Comparison of ENCODE assay signal across 11 cellular contexts in genomic region chr3:156677536-156677935, GRCh38. TPM values are rescaled to one million over a fixed set of nuclear protein-coding genes. Genes with fewer than 3 reads are reported as not detected.
DNase-seq lines count a peak whose midpoint lies in the region; ATAC-seq and TF ChIP-seq lines count a peak whose summit lies in the region.
"Had no signal": no experiment of that assay in that cellular context is flagged by ENCODE, and none has a peak within 500 bp of the region (broad histone marks: within the 10 kb centered on the region; RNA-seq: fewer than 3 reads in every experiment).

No MANE protein-coding gene starts in this region.

- peak overlapping the region; percentile 61 for H3K4me2 ChIP-seq in fibroblast of lung (ENCODE audit: extremely low read depth, insufficient read depth, low read length)

- H3K4me3 Mint-ChIP-seq in activated naive CD4-positive, alpha-beta T cell treated with anti-CD3 and anti-CD28 coated beads, Interleukin-2, amount 10 ng/mL, durations not matched to agents 7 days and 5 days, result peak overlapping the region; percentile 85
- peak overlapping the region; percentile 87 to 94 (median 90) for H3K4me3 Mint-ChIP-seq in T-cell
- peak overlapping the region; percentile 23 for H3K4me3 Mint-ChIP-seq in stimulated activated memory B cell treated with anti-CD40 and anti-IgM and Interleukin-4, amounts not matched to agents 10 μg/mL and 1 μg/mL and 100 μg/mL, for 72 hours

- H3K27me3 ChIP-seq in fibroblast of lung (ENCODE audit: control insufficient read depth, insufficient read depth, low read length), result no peaks in the 10 kb centered on the region

- no peaks in the 10 kb centered on the region for H4K20me1 ChIP-seq in fibroblast of lung (ENCODE audit: control insufficient read depth, extremely low read depth, insufficient read depth, low read length)

- peaks cover 11% of the 10 kb centered on the region for H3K27me3 Mint-ChIP-seq in activated naive CD4-positive, alpha-beta T cell treated with anti-CD3 and anti-CD28 coated beads, Interleukin-2, amount 10 ng/mL, durations not matched to agents 7 days and 5 days
- no peaks in the 10 kb centered on the region for H3K27me3 Mint-ChIP-seq in T-cell
- no peaks in the 10 kb centered on the region for H3K27me3 Mint-ChIP-seq in stimulated activated memory B cell treated with anti-CD40 and anti-IgM and Interleukin-4, amounts not matched to agents 10 μg/mL and 1 μg/mL and 100 μg/mL, for 72 hours

- peaks cover 74% of the 10 kb centered on the region for H3K4me1 Mint-ChIP-seq in activated naive CD4-positive, alpha-beta T cell treated with anti-CD3 and anti-CD28 coated beads, Interleukin-2, amount 10 ng/mL, durations not matched to agents 7 days and 5 days
- peaks cover 72 to 78% (median 74%) of the 10 kb centered on the region in 3 donors for H3K4me1 Mint-ChIP-seq in T-cell
- peaks cover 61% of the 10 kb centered on the region for H3K4me1 Mint-ChIP-seq in stimulated activated memory B cell treated with anti-CD40 and anti-IgM and Interleukin-4, amounts not matched to agents 10 μg/mL and 1 μg/mL and 100 μg/mL, for 72 hours

- peaks cover 5% of the 10 kb centered on the region for H3K36me3 ChIP-seq in fibroblast of lung (ENCODE audit: control insufficient read depth, insufficient read depth, low read length)

- peak overlapping the region; percentile 94 for H3K27ac ChIP-seq in fibroblast of lung (ENCODE audit: insufficient read depth, low read length)

- peaks cover 61% of the 10 kb centered on the region for H3K36me3 Mint-ChIP-seq in activated naive CD4-positive, alpha-beta T cell treated with anti-CD3 and anti-CD28 coated beads, Interleukin-2, amount 10 ng/mL, durations not matched to agents 7 days and 5 days
- H3K36me3 Mint-ChIP-seq in T-cell, result peaks cover 56% of the 10 kb centered on the region
- H3K36me3 Mint-ChIP-seq in stimulated activated memory B cell treated with anti-CD40 and anti-IgM and Interleukin-4, amounts not matched to agents 10 μg/mL and 1 μg/mL and 100 μg/mL, for 72 hours, result peaks cover 48% of the 10 kb centered on the region

- H3K9ac ChIP-seq in fibroblast of lung (ENCODE audit: insufficient read depth, low read length), result no peak overlapping the region

- H2AFZ ChIP-seq in fibroblast of lung (ENCODE audit: low read length), result no peak overlapping the region

- ATAC-seq in T-cell (replicated peaks in 1 of 4), result no peak
- no peak for ATAC-seq in stimulated activated memory B cell treated with anti-CD40 and anti-IgM and Interleukin-4, amounts not matched to agents 10 μg/mL and 1 μg/mL and 100 μg/mL, for 72 hours
- no peak for ATAC-seq in GM21367 (IDR thresholded peaks at IDR 0.05; ENCODE audit: unreplicated experiment)
- no peak for ATAC-seq in left colon
- ATAC-seq: Right ventricle myocardium inferior had no signal

- H3K4me3 ChIP-seq in fibroblast of lung (replicated peaks in 1 of 4; ENCODE audit: control extremely low read depth in 1 of 4, insufficient read depth in 1 of 4, low read depth in 3 of 4, low read length in 4 of 4), result peak overlapping the region in 3 of 4 experiments; percentile 79 to 88 (median 82)

- peaks cover 2% of the 10 kb centered on the region for H3K9me3 Mint-ChIP-seq in activated naive CD4-positive, alpha-beta T cell treated with anti-CD3 and anti-CD28 coated beads, Interleukin-2, amount 10 ng/mL, durations not matched to agents 7 days and 5 days
- H3K9me3 Mint-ChIP-seq in T-cell, result no peaks in the 10 kb centered on the region
- no peaks in the 10 kb centered on the region for H3K9me3 Mint-ChIP-seq in stimulated activated memory B cell treated with anti-CD40 and anti-IgM and Interleukin-4, amounts not matched to agents 10 μg/mL and 1 μg/mL and 100 μg/mL, for 72 hours

- H3K27ac Mint-ChIP-seq in activated naive CD4-positive, alpha-beta T cell treated with anti-CD3 and anti-CD28 coated beads, Interleukin-2, amount 10 ng/mL, durations not matched to agents 7 days and 5 days, result peak overlapping the region; percentile 69
- H3K27ac Mint-ChIP-seq in T-cell, result peak overlapping the region in 1 of 2 donors; percentile 46
- H3K27ac Mint-ChIP-seq in stimulated activated memory B cell treated with anti-CD40 and anti-IgM and Interleukin-4, amounts not matched to agents 10 μg/mL and 1 μg/mL and 100 μg/mL, for 72 hours, result no peak overlapping the region

- H3K9me3 ChIP-seq in fibroblast of lung (ENCODE audit: control insufficient read depth, insufficient read depth, low read depth, low read length), result no peaks in the 10 kb centered on the region

- H3K4me1 ChIP-seq in fibroblast of lung (ENCODE audit: control insufficient read depth, extremely low read depth, insufficient read depth, low read length), result peaks cover 11% of the 10 kb centered on the region

- POLR2A ChIA-PET in T-cell (lab: Charles Lee), result interaction anchor here in 1 of 2 donors (0.7 to 2.2 kb wide), 3 partner anchors 9 to 473 kb away, joined by 3 to 9 read pairs (median 4); no protein-coding TSS in a partner anchor

- CTCF ChIA-PET in activated naive CD4-positive, alpha-beta T cell treated with anti-CD3 and anti-CD28 coated beads, Interleukin-2, amount 10 ng/mL, durations not matched to agents 7 days and 5 days (lab: Charles Lee), result interaction anchor here (1.3 to 5.1 kb wide), 4 partner anchors 9 to 459 kb away, joined by 3 to 34 read pairs (median 9); partner anchors contain the start of gene SSR3
- CTCF ChIA-PET in T-cell (lab: Charles Lee), result interaction anchor here in 1 of 2 donors (0.8 kb wide), 1 partner anchor 527 kb away, joined by 3 read pairs; no protein-coding TSS in a partner anchor

- intact Hi-C loops in left colon (cut with DNase I, micrococcal nuclease), result loop anchor here (5.0 to 10.0 kb wide), 5 partner anchors 123 to 523 kb away; partner anchors contain the start of gene SSR3 (in 1 of the 2)

- TF ChIP-seq CTCF in fibroblast of lung (conservative IDR thresholded peaks at IDR 0.05 in 1 of 2, IDR thresholded peaks at IDR 0.05 in 1 of 2; ENCODE audit: low read depth in 1 of 2, low read length in 2 of 2), result no peak

- no peak for DNase-seq in activated naive CD4-positive, alpha-beta T cell treated with anti-CD3 and anti-CD28 coated beads, Interleukin-2, amount 10 ng/mL, durations not matched to agents 7 days and 5 days
- DNase-seq in activated naive CD4-positive, alpha-beta T cell treated with Interleukin-2 at 50 U/mL for 16 hours, result no peak
- no peak for DNase-seq in T-cell
- DNase-seq in fibroblast of lung (ENCODE audit: low read depth in 2 of 2), result no peak
- no peak for DNase-seq in left colon
- DNase-seq in stimulated activated naive CD4-positive, alpha-beta T cell treated with Interleukin-2 at 50 U/mL for 16 hours (lab: John Stamatoyannopoulos, UW), result no peak
- DNase-seq: cortex of kidney, NCI-H1694 had no signal

- H3K79me2 ChIP-seq in fibroblast of lung (ENCODE audit: control insufficient read depth, insufficient read depth, low read length), result peaks cover 81% of the 10 kb centered on the region

RNA-seq across cellular contexts. Expression of gene TIPARP, which starts 3.1 kb away (rescaled TPM):
- total RNA-seq in T-cell (100 to 1,000 TPM in 4 of 5 donors, 10 to 100 TPM in 1; 78.8 to 124 (median 110) TPM), fibroblast of lung (15.9 and 22.1 TPM in 2 replicates), left colon (10 to 100 TPM; 31.1 to 33.9 TPM)
- 8.6 and 11.8 TPM in 2 replicates for polyA plus RNA-seq in fibroblast of lung
- 7.7 and 10.8 TPM in 2 replicates for polyA plus RNA-seq in fibroblast of lung (2012)
- 5.3 and 9.9 TPM in 2 replicates for polyA minus RNA-seq in fibroblast of lung (ENCODE audit: low replicate concordance)

Comparison
In these comparisons a context has a peak if more than half of its experiments do, and no peak if none do; other contexts are left out.
1. H3K4me3 Mint-ChIP-seq: peak in every context shown above with its lines; median percentile 90 in T-cell; 85 in activated naive CD4-positive, alpha-beta T cell treated with anti-CD3 and anti-CD28 coated beads, Interleukin-2, amount 10 ng/mL, durations not matched to agents 7 days and 5 days; 23 in stimulated activated memory B cell treated with anti-CD40 and anti-IgM and Interleukin-4, amounts not matched to agents 10 μg/mL and 1 μg/mL and 100 μg/mL, for 72 hours.